In genomic region chr1:220702733-220703704, GRCh38 we compare ENCODE assay signal across 18 cellular contexts. TPM values are rescaled to one million over a fixed set of nuclear protein-coding genes. Genes with fewer than 3 reads are reported as not detected.
A peak's percentile ranks its signal among the peaks of the same experiment; 100 is the strongest.
DNase-seq lines count a peak whose midpoint lies in the region; ATAC-seq and TF ChIP-seq lines count a peak whose summit lies in the region.
"Had no signal": no experiment of that assay in that cellular context is flagged by ENCODE, and none has a peak within 500 bp of the region (broad histone marks: within the 10 kb centered on the region; RNA-seq: fewer than 3 reads in every experiment).

No MANE protein-coding gene starts in this region.

- H3K4me1 Mint-ChIP-seq in activated CD8-positive, alpha-beta memory T cell treated with anti-CD3 and anti-CD28 coated beads, Interleukin-2, amount 10 ng/mL, durations not matched to agents 7 days and 5 days, result peaks cover 5% of the 10 kb centered on the region
- H3K4me1 Mint-ChIP-seq in osteocyte (ENCODE audit: unreplicated experiment), result peaks cover 9% of the 10 kb centered on the region
- H3K4me1 Mint-ChIP-seq: central memory CD8-positive, alpha-beta T cell had no signal

- H3K27me3 Mint-ChIP-seq in activated CD8-positive, alpha-beta memory T cell treated with anti-CD3 and anti-CD28 coated beads, Interleukin-2, amount 10 ng/mL, durations not matched to agents 7 days and 5 days, result peaks cover 18% of the 10 kb centered on the region
- H3K27me3 Mint-ChIP-seq in osteocyte (ENCODE audit: unreplicated experiment), result peaks cover 6% of the 10 kb centered on the region
- H3K27me3 Mint-ChIP-seq: IgD-negative memory B cell had no signal

- no peaks in the 10 kb centered on the region for H3K36me3 Mint-ChIP-seq in activated CD8-positive, alpha-beta memory T cell treated with anti-CD3 and anti-CD28 coated beads, Interleukin-2, amount 10 ng/mL, durations not matched to agents 7 days and 5 days
- H3K36me3 Mint-ChIP-seq in osteocyte (ENCODE audit: unreplicated experiment), result peaks cover 2% of the 10 kb centered on the region

- H3K27ac Mint-ChIP-seq in activated CD8-positive, alpha-beta memory T cell treated with anti-CD3 and anti-CD28 coated beads, Interleukin-2, amount 10 ng/mL, durations not matched to agents 7 days and 5 days, result no peak overlapping the region
- H3K27ac Mint-ChIP-seq in osteocyte (ENCODE audit: unreplicated experiment), result no peak overlapping the region
- H3K27ac Mint-ChIP-seq: activated CD4-positive, alpha-beta T cell treated with anti-CD3 and anti-CD28 coated beads, Interleukin-2, amount 10 ng/mL, durations not matched to agents 24 days and 14 days had no signal

- no peak for ATAC-seq in activated CD8-positive, alpha-beta memory T cell treated with anti-CD3 and anti-CD28 coated beads, Interleukin-2, amount 10 ng/mL, durations not matched to agents 7 days and 5 days
- ATAC-seq: stimulated activated naive CD8-positive, alpha-beta T cell treated with anti-CD3 and anti-CD28 coated beads, Interleukin-15, Interleukin-2, amounts not matched to agents 100 U/mL and 50 U/mL, for 24 hours had no signal

- TF ChIP-seq CTCF in osteocyte (IDR thresholded peaks at IDR 0.05), result no peak

- no peaks in the 10 kb centered on the region for H3K9me3 Mint-ChIP-seq in activated CD8-positive, alpha-beta memory T cell treated with anti-CD3 and anti-CD28 coated beads, Interleukin-2, amount 10 ng/mL, durations not matched to agents 7 days and 5 days (ENCODE audit: low read depth)
- no peaks in the 10 kb centered on the region for H3K9me3 Mint-ChIP-seq in osteocyte (ENCODE audit: unreplicated experiment)
- H3K9me3 Mint-ChIP-seq: activated CD4-positive, alpha-beta T cell treated with anti-CD3 and anti-CD28 coated beads, Interleukin-2, amount 10 ng/mL, durations not matched to agents 24 days and 14 days; central memory CD8-positive, alpha-beta T cell; IgD-negative memory B cell had no signal

- peak; percentile 7 for DNase-seq in activated CD8-positive, alpha-beta memory T cell treated with anti-CD3 and anti-CD28 coated beads, Interleukin-2, amount 50 U/mL, for 48 hours
- DNase-seq in activated CD8-positive, alpha-beta memory T cell treated with anti-CD3 and anti-CD28 coated beads, Interleukin-2, amount 10 ng/mL, durations not matched to agents 7 days and 5 days, result no peak
- DNase-seq in NCI-H2081 (lab: John Stamatoyannopoulos, UW), result peak; percentile 51 to 89
- DNase-seq in SKM-1 (lab: John Stamatoyannopoulos, UW; ENCODE audit: unreplicated experiment), result peak; percentile 23
- peak; percentile 57 for DNase-seq in osteocyte (ENCODE audit: extremely low spot score, unreplicated experiment)
- DNase-seq in NCI-H2171 treated with DMSO at 0.1 percent for 48 hours (lab: John Stamatoyannopoulos, UW), result no peak
- no peak for DNase-seq in stimulated activated CD4-positive, alpha-beta T cell treated with anti-CD3 and anti-CD28 coated beads, Interleukin-15, amount 100 ng/mL, for 24 hours
- no peak for DNase-seq in NCI-H524 treated with DMSO at 0.1 percent for 48 hours (lab: John Stamatoyannopoulos, UW)
- DNase-seq: activated CD4-positive, alpha-beta T cell treated with anti-CD3 and anti-CD28 coated beads, Interleukin-2, amount 10 ng/mL, durations not matched to agents 24 days and 14 days; amniotic stem cell; NCI-H1417 treated with DMSO at 0.1 percent for 48 hours; NCI-H510A treated with DMSO at 0.1 percent for 48 hours; nucleus accumbens; stimulated activated naive CD8-positive, alpha-beta T cell treated with anti-CD3 and anti-CD28 coated beads, Interleukin-15, Interleukin-2, amounts not matched to agents 100 U/mL and 50 U/mL, for 24 hours; SW 1271; transverse colon had no signal

- no peak overlapping the region for H3K4me3 Mint-ChIP-seq in activated CD8-positive, alpha-beta memory T cell treated with anti-CD3 and anti-CD28 coated beads, Interleukin-2, amount 10 ng/mL, durations not matched to agents 7 days and 5 days
- H3K4me3 Mint-ChIP-seq in osteocyte (ENCODE audit: unreplicated experiment), result no peak overlapping the region
- H3K4me3 Mint-ChIP-seq: activated CD4-positive, alpha-beta T cell treated with anti-CD3 and anti-CD28 coated beads, Interleukin-2, amount 10 ng/mL, durations not matched to agents 24 days and 14 days; central memory CD8-positive, alpha-beta T cell; IgD-negative memory B cell had no signal

- CTCF ChIA-PET in activated CD8-positive, alpha-beta memory T cell treated with anti-CD3 and anti-CD28 coated beads, Interleukin-2, amount 10 ng/mL, durations not matched to agents 7 days and 5 days (lab: Charles Lee), result interaction anchor here (1.4 kb wide), 1 partner anchor 30 kb away, joined by 5 read pairs; no protein-coding TSS in a partner anchor

RNA-seq across cellular contexts. Expression of gene C1orf115, which starts 12.9 kb away (rescaled TPM):
- under 1 TPM; 0.12 to 0.16 TPM for total RNA-seq in activated CD8-positive, alpha-beta memory T cell treated with anti-CD3 and anti-CD28 coated beads, Interleukin-2, amount 10 ng/mL, durations not matched to agents 7 days and 5 days
- total RNA-seq in osteocyte, result 5.6 and 5.9 TPM in 2 replicates

RNA-seq across cellular contexts. Expression of gene MTARC2, which starts 45.1 kb away (rescaled TPM):
- total RNA-seq in activated CD8-positive, alpha-beta memory T cell treated with anti-CD3 and anti-CD28 coated beads, Interleukin-2, amount 10 ng/mL, durations not matched to agents 7 days and 5 days, result not detected
- total RNA-seq in osteocyte, result 25.6 and 27.9 TPM in 2 replicates
- total RNA-seq: activated CD4-positive, alpha-beta T cell treated with anti-CD3 and anti-CD28 coated beads, Interleukin-2, amount 10 ng/mL, durations not matched to agents 24 days and 14 days had no signal

Comparison
In these comparisons a context has a peak if more than half of its experiments do, and no peak if none do; other contexts are left out.
1. DNase-seq: peak in activated CD8-positive, alpha-beta memory T cell treated with anti-CD3 and anti-CD28 coated beads, Interleukin-2, amount 50 U/mL, for 48 hours (single experiment), NCI-H2081 (2 of 2), SKM-1 (single experiment) and osteocyte (single experiment); none in activated CD8-positive, alpha-beta memory T cell treated with anti-CD3 and anti-CD28 coated beads, Interleukin-2, amount 10 ng/mL, durations not matched to agents 7 days and 5 days (single experiment), NCI-H2171 treated with DMSO at 0.1 percent for 48 hours (single experiment), stimulated activated CD4-positive, alpha-beta T cell treated with anti-CD3 and anti-CD28 coated beads, Interleukin-15, amount 100 ng/mL, for 24 hours (single experiment) and NCI-H524 treated with DMSO at 0.1 percent for 48 hours (single experiment).
2. RNA of gene MTARC2, which starts 45.1 kb away (total RNA-seq): 25.6 to 27.9 TPM in osteocyte; not detected in activated CD8-positive, alpha-beta memory T cell treated with anti-CD3 and anti-CD28 coated beads, Interleukin-2, amount 10 ng/mL, durations not matched to agents 7 days and 5 days; every median in the first group is over 10 times any median in the second.